Comparison of ENCODE assay signal across 18 cellular contexts in genomic region chr16:52584354-52584840, GRCh38. TPM values are rescaled to one million over a fixed set of nuclear protein-coding genes. Genes with fewer than 3 reads are reported as not detected.
DNase-seq lines count a peak whose midpoint lies in the region; ATAC-seq and TF ChIP-seq lines count a peak whose summit lies in the region.
"Had no signal": no experiment of that assay in that cellular context is flagged by ENCODE, and none has a peak within 500 bp of the region (broad histone marks: within the 10 kb centered on the region; RNA-seq: fewer than 3 reads in every experiment).

No MANE protein-coding gene starts in this region.

- CTCF ChIA-PET in activated CD4-positive, alpha-beta T cell treated with anti-CD3 and anti-CD28 coated beads, Interleukin-2, amount 10 ng/mL, durations not matched to agents 7 days and 5 days (lab: Charles Lee) = no interaction called here

- TF ChIP-seq CTCF in WERI-Rb-1 (IDR thresholded peaks at IDR 0.05; ENCODE audit: low read depth, low read length) (no peak), GM20000 (IDR thresholded peaks at IDR 0.05; ENCODE audit: extremely low read depth, missing control alignments) (no peak)

- no peak for ATAC-seq in HG03432 (IDR thresholded peaks at IDR 0.05; ENCODE audit: unreplicated experiment)
- ATAC-seq: A549 had no signal

- no peaks in the 10 kb centered on the region for H3K27me3 Mint-ChIP-seq in T-helper 2 cell treated with Interferon-gamma antibody and Interleukin-4, amounts not matched to agents 5 μg/mL and 100 μg/mL, for 36 hours (ENCODE audit: low read depth)
- H3K27me3 Mint-ChIP-seq in activated CD4-positive, alpha-beta T cell treated with anti-CD3 and anti-CD28 coated beads, Interleukin-2, amount 10 ng/mL, durations not matched to agents 7 days and 5 days = no peaks in the 10 kb centered on the region
- H3K27me3 Mint-ChIP-seq: CD4-positive, alpha-beta memory T cell; IgD-negative memory B cell had no signal

- no peaks in the 10 kb centered on the region for H3K36me3 ChIP-seq in WERI-Rb-1
- H3K36me3 ChIP-seq: BE2C had no signal

- H3K27ac ChIP-seq in WERI-Rb-1 = peak overlapping the region; percentile 18
- H3K27ac ChIP-seq: A549, C4-2B, GM23248 had no signal

- no peak overlapping the region for H3K4me3 Mint-ChIP-seq in T-helper 2 cell treated with Interferon-gamma antibody and Interleukin-4, amounts not matched to agents 5 μg/mL and 100 μg/mL, for 36 hours
- H3K4me3 Mint-ChIP-seq in activated CD4-positive, alpha-beta T cell treated with anti-CD3 and anti-CD28 coated beads, Interleukin-2, amount 10 ng/mL, durations not matched to agents 7 days and 5 days = no peak overlapping the region
- H3K4me3 Mint-ChIP-seq: CD4-positive, alpha-beta memory T cell; IgD-negative memory B cell had no signal

- H3K9me3 Mint-ChIP-seq in T-helper 2 cell treated with Interferon-gamma antibody and Interleukin-4, amounts not matched to agents 5 μg/mL and 100 μg/mL, for 36 hours = peaks cover 17% of the 10 kb centered on the region
- H3K9me3 Mint-ChIP-seq in activated CD4-positive, alpha-beta T cell treated with anti-CD3 and anti-CD28 coated beads, Interleukin-2, amount 10 ng/mL, durations not matched to agents 7 days and 5 days = peaks cover 3% of the 10 kb centered on the region

- H3K27me3 ChIP-seq in WERI-Rb-1 (ENCODE audit: insufficient read depth, low read depth, severe bottlenecking) = no peaks in the 10 kb centered on the region
- H3K27me3 ChIP-seq: BE2C had no signal

- H3K4me3 ChIP-seq in WERI-Rb-1 (ENCODE audit: low read depth, low read length) = no peak overlapping the region
- H3K4me3 ChIP-seq: A549, GM23248 had no signal

- no peaks in the 10 kb centered on the region for H3K4me1 Mint-ChIP-seq in T-helper 2 cell treated with Interferon-gamma antibody and Interleukin-4, amounts not matched to agents 5 μg/mL and 100 μg/mL, for 36 hours (ENCODE audit: low read depth)
- no peaks in the 10 kb centered on the region for H3K4me1 Mint-ChIP-seq in activated CD4-positive, alpha-beta T cell treated with anti-CD3 and anti-CD28 coated beads, Interleukin-2, amount 10 ng/mL, durations not matched to agents 7 days and 5 days
- H3K4me1 Mint-ChIP-seq: CD4-positive, alpha-beta memory T cell; IgD-negative memory B cell had no signal

- no peak overlapping the region for H3K27ac Mint-ChIP-seq in T-helper 2 cell treated with Interferon-gamma antibody and Interleukin-4, amounts not matched to agents 5 μg/mL and 100 μg/mL, for 36 hours
- no peak overlapping the region for H3K27ac Mint-ChIP-seq in activated CD4-positive, alpha-beta T cell treated with anti-CD3 and anti-CD28 coated beads, Interleukin-2, amount 10 ng/mL, durations not matched to agents 7 days and 5 days
- H3K27ac Mint-ChIP-seq: CD4-positive, alpha-beta memory T cell; IgD-negative memory B cell had no signal

- no peaks in the 10 kb centered on the region for H3K36me3 Mint-ChIP-seq in T-helper 2 cell treated with Interferon-gamma antibody and Interleukin-4, amounts not matched to agents 5 μg/mL and 100 μg/mL, for 36 hours (ENCODE audit: low read depth)
- no peaks in the 10 kb centered on the region for H3K36me3 Mint-ChIP-seq in activated CD4-positive, alpha-beta T cell treated with anti-CD3 and anti-CD28 coated beads, Interleukin-2, amount 10 ng/mL, durations not matched to agents 7 days and 5 days (ENCODE audit: low read depth)
- H3K36me3 Mint-ChIP-seq: CD4-positive, alpha-beta memory T cell had no signal

- H3K9me3 ChIP-seq in WERI-Rb-1 (ENCODE audit: severe bottlenecking) = no peaks in the 10 kb centered on the region
- H3K9me3 ChIP-seq: A549, BE2C had no signal

- POLR2A ChIA-PET in activated CD4-positive, alpha-beta T cell treated with anti-CD3 and anti-CD28 coated beads, Interleukin-2, amount 10 ng/mL, durations not matched to agents 7 days and 5 days (lab: Charles Lee) = no interaction called here

- DNase-seq in DMS 273 (lab: John Stamatoyannopoulos, UW; ENCODE audit: unreplicated experiment) (peak; percentile 19), NCI-H1694 treated with DMSO at 0.1 percent for 48 hours (lab: John Stamatoyannopoulos, UW) (peak; percentile 46), NCI-H524 treated with DMSO at 0.1 percent for 48 hours (lab: John Stamatoyannopoulos, UW) (peak; percentile 95), WERI-Rb-1 (peak; percentile 59), GM20000 (ENCODE audit: low spot score) (no peak)
- DNase-seq in T-helper 2 cell treated with Interferon-gamma antibody and Interleukin-4, amounts not matched to agents 5 μg/mL and 100 μg/mL, for 36 hours (ENCODE audit: low spot score) = no peak
- DNase-seq in activated CD4-positive, alpha-beta T cell treated with anti-CD3 and anti-CD28 coated beads, Interleukin-2, amount 10 ng/mL, durations not matched to agents 7 days and 5 days = no peak
- DNase-seq: BE2C; CD4-positive, alpha-beta memory T cell; DMS79; GDM1; GM23248; H7; KG1 had no signal

RNA-seq across cellular contexts. Expression of gene TOX3, which starts 37.5 kb away (rescaled TPM):
- total RNA-seq in activated CD4-positive, alpha-beta T cell treated with anti-CD3 and anti-CD28 coated beads, Interleukin-2, amount 10 ng/mL, durations not matched to agents 7 days and 5 days = not detected
- total RNA-seq: CD4-positive, alpha-beta memory T cell; GM23248 had no signal

Comparison
In these comparisons a context has a peak if more than half of its experiments do, and no peak if none do; other contexts are left out.
1. DNase-seq: peak in DMS 273 (single experiment), NCI-H1694 treated with DMSO at 0.1 percent for 48 hours (single experiment), NCI-H524 treated with DMSO at 0.1 percent for 48 hours (single experiment) and WERI-Rb-1 (single experiment); none in GM20000 (single experiment), T-helper 2 cell treated with Interferon-gamma antibody and Interleukin-4, amounts not matched to agents 5 μg/mL and 100 μg/mL, for 36 hours (single experiment) and activated CD4-positive, alpha-beta T cell treated with anti-CD3 and anti-CD28 coated beads, Interleukin-2, amount 10 ng/mL, durations not matched to agents 7 days and 5 days (single experiment).